In the genomic region with DNA sequence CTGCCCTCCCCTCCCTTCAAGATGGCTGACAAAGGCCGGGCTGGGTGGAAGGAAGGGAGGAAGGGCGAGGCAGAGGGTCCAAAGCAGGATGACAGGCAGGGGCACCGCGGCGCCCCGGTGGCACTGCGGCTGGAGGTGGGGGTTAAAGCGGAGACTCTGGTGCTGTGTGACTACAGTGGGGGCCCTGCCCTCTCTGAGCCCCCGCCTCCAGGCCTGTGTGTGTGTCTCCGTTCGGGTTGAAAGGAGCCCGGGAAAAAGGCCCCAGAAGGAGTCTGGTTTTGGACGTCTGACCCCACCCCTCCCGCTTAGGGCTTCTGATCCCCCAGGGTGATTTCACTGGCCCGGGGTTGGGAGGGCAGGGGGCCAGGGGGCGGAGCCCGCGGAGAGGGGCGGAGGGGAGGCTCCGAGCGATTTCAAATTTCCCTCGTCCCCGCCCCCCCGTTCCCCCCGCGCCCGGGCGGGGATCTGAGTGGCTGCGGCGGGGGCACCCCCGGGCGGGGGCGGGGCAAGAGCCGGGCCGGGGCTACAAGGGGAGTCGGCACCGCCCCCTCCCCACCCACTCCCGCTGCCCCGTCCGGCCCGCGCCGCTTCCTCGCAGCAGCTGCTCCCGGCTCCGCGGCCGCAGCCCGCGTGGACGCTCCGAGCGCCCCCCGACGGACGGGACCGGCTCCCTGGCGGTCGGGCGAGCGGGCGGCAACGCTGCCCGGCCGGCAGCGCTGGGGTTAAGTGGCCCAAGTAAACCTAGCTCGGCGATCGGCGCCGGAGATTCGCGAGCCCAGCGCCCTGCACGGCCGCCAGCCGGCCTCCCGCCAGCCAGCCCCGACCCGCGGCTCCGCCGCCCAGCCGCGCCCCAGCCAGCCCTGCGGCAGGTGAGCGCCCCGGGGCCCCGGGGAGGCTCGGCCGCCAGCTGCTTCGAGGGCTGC, we compare ENCODE assay signal across 1 cellular context.
TF ChIP-seq lines count a peak whose summit lies in the region.

A gene (plus strand): TSS at position 555 of the 923 bp plus-strand sequence. CDS start 17,939 bp downstream, outside the sequence.

TF ChIP-seq in GM12878, 131 proteins besides CTCF, POLR2A, EP300 and RAD21 (continued from another document and continues in another):
- TF ChIP-seq, protein P1, sequence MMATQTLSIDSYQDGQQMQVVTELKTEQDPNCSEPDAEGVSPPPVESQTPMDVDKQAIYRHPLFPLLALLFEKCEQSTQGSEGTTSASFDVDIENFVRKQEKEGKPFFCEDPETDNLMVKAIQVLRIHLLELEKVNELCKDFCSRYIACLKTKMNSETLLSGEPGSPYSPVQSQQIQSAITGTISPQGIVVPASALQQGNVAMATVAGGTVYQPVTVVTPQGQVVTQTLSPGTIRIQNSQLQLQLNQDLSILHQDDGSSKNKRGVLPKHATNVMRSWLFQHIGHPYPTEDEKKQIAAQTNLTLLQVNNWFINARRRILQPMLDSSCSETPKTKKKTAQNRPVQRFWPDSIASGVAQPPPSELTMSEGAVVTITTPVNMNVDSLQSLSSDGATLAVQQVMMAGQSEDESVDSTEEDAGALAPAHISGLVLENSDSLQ (IDR thresholded peaks at IDR 0.05): no peak
- TF ChIP-seq MTA2 (IDR thresholded peaks at IDR 0.05; ENCODE audit: low read depth) (no peak), ASH2L (IDR thresholded peaks at IDR 0.05; ENCODE audit: borderline replicate concordance, low read depth) (no peak), ATF7 (IDR thresholded peaks at IDR 0.05; ENCODE audit: low read depth) (no peak), NFIC (IDR thresholded peaks at IDR 0.05; ENCODE audit: low read depth, low read length) (no peak), CREB1 (IDR thresholded peaks at IDR 0.05; ENCODE audit: low read depth) (no peak), FOXM1 (IDR thresholded peaks at IDR 0.05; ENCODE audit: low read depth, low read length) (no peak), TAF1 (IDR thresholded peaks at IDR 0.05; ENCODE audit: borderline replicate concordance, low read depth, low read length) (no peak), POU2F2 (IDR thresholded peaks at IDR 0.05; ENCODE audit: borderline replicate concordance, low read depth, low read length) (no peak), ZNF622 (IDR thresholded peaks at IDR 0.05) (no peak), MEF2B (IDR thresholded peaks at IDR 0.05; ENCODE audit: partially characterized antibody, poor library complexity, severe bottlenecking) (no peak), ETV6 (conservative IDR thresholded peaks at IDR 0.05 in 1 of 2, IDR thresholded peaks at IDR 0.05 in 1 of 2; ENCODE audit: borderline replicate concordance in 1 of 2, low read depth in 1 of 2) (no peak), SMAD1 (IDR thresholded peaks at IDR 0.05; ENCODE audit: low read depth, partially characterized antibody) (no peak), BRCA1 (IDR thresholded peaks at IDR 0.05; ENCODE audit: low read depth, low read length) (no peak), BCL11A (IDR thresholded peaks at IDR 0.05; ENCODE audit: low read depth, low read length) (no peak), FOXK2 (IDR thresholded peaks at IDR 0.05) (no peak), ZNF384 (IDR thresholded peaks at IDR 0.05; ENCODE audit: borderline replicate concordance, low read depth, low read length) (no peak), NR2C1 (IDR thresholded peaks at IDR 0.05) (0 out of 2 replicates have a peak, but pooled peaks have one; percentile 34), STAT3 (IDR thresholded peaks at IDR 0.05; ENCODE audit: low read depth, low read length) (no peak), CHD2 (IDR thresholded peaks at IDR 0.05; ENCODE audit: borderline replicate concordance, low read depth, low read length) (no peak), NR2F1 (conservative IDR thresholded peaks at IDR 0.05) (peak; percentile 46), IKZF1 (conservative IDR thresholded peaks at IDR 0.05) (peak; percentile 87), TCF7 (IDR thresholded peaks at IDR 0.05; ENCODE audit: borderline replicate concordance) (no peak), SP1 (IDR thresholded peaks at IDR 0.05; ENCODE audit: low read depth, low read length) (no peak), TCF3 (IDR thresholded peaks at IDR 0.05; ENCODE audit: borderline replicate concordance, insufficient read depth, low read depth, low read length) (0 out of 2 replicates have a peak, but pooled peaks have one; percentile 18), PAX5 (IDR thresholded peaks at IDR 0.05; ENCODE audit: borderline replicate concordance, low read depth, low read length) (no peak), MXI1 (IDR thresholded peaks at IDR 0.05; ENCODE audit: low read depth, low read length) (no peak), RB1 (IDR thresholded peaks at IDR 0.05; ENCODE audit: borderline replicate concordance) (peak; percentile 40; the same call in 1 of the 2 replicates), RBBP5 (conservative IDR thresholded peaks at IDR 0.05) (no peak), EED (IDR thresholded peaks at IDR 0.05; ENCODE audit: low read depth) (no peak), LARP7 (IDR thresholded peaks at IDR 0.05) (peak; percentile 72; the same call in 1 of the 2 replicates), SMC3 (IDR thresholded peaks at IDR 0.05; ENCODE audit: borderline replicate concordance, low read length) (no peak), NR2C2 (IDR thresholded peaks at IDR 0.05; ENCODE audit: borderline replicate concordance, control insufficient read depth, insufficient read length, low read depth) (no peak), HDGF (IDR thresholded peaks at IDR 0.05) (no peak), SUZ12 (IDR thresholded peaks at IDR 0.05; ENCODE audit: unreplicated experiment) (no peak), POLR2AphosphoS2 (IDR thresholded peaks at IDR 0.05; ENCODE audit: low read depth, low read length) (no peak), MEF2A (IDR thresholded peaks at IDR 0.05; ENCODE audit: insufficient read depth, low read depth, low read length) (no peak), PAX8 (IDR thresholded peaks at IDR 0.05) (no peak), ZBED1 (IDR thresholded peaks at IDR 0.05; ENCODE audit: borderline replicate concordance) (no peak), YY1 (IDR thresholded peaks at IDR 0.05; ENCODE audit: low read depth, low read length) (peak; percentile 60; the same call in 1 of the 2 replicates), KLF5 (IDR thresholded peaks at IDR 0.05; ENCODE audit: partially characterized antibody) (no peak), YBX1 (IDR thresholded peaks at IDR 0.05) (no peak), IRF4 (IDR thresholded peaks at IDR 0.05; ENCODE audit: low read depth, low read length) (no peak), SMARCA5 (IDR thresholded peaks at IDR 0.05) (peak; percentile 37)
- TF ChIP-seq, protein P2, sequence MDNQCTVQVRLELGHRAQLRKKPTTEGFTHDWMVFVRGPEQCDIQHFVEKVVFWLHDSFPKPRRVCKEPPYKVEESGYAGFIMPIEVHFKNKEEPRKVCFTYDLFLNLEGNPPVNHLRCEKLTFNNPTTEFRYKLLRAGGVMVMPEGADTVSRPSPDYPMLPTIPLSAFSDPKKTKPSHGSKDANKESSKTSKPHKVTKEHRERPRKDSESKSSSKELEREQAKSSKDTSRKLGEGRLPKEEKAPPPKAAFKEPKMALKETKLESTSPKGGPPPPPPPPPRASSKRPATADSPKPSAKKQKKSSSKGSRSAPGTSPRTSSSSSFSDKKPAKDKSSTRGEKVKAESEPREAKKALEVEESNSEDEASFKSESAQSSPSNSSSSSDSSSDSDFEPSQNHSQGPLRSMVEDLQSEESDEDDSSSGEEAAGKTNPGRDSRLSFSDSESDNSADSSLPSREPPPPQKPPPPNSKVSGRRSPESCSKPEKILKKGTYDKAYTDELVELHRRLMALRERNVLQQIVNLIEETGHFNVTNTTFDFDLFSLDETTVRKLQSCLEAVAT (IDR thresholded peaks at IDR 0.05): no peak
- TF ChIP-seq, protein P3, sequence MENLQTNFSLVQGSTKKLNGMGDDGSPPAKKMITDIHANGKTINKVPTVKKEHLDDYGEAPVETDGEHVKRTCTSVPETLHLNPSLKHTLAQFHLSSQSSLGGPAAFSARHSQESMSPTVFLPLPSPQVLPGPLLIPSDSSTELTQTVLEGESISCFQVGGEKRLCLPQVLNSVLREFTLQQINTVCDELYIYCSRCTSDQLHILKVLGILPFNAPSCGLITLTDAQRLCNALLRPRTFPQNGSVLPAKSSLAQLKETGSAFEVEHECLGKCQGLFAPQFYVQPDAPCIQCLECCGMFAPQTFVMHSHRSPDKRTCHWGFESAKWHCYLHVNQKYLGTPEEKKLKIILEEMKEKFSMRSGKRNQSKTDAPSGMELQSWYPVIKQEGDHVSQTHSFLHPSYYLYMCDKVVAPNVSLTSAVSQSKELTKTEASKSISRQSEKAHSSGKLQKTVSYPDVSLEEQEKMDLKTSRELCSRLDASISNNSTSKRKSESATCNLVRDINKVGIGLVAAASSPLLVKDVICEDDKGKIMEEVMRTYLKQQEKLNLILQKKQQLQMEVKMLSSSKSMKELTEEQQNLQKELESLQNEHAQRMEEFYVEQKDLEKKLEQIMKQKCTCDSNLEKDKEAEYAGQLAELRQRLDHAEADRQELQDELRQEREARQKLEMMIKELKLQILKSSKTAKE (IDR thresholded peaks at IDR 0.05; ENCODE audit: low read depth, poor library complexity, severe bottlenecking): no peak
- TF ChIP-seq, protein P4, sequence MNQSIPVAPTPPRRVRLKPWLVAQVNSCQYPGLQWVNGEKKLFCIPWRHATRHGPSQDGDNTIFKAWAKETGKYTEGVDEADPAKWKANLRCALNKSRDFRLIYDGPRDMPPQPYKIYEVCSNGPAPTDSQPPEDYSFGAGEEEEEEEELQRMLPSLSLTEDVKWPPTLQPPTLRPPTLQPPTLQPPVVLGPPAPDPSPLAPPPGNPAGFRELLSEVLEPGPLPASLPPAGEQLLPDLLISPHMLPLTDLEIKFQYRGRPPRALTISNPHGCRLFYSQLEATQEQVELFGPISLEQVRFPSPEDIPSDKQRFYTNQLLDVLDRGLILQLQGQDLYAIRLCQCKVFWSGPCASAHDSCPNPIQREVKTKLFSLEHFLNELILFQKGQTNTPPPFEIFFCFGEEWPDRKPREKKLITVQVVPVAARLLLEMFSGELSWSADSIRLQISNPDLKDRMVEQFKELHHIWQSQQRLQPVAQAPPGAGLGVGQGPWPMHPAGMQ (IDR thresholded peaks at IDR 0.05; ENCODE audit: borderline replicate concordance): no peak
- TF ChIP-seq, protein P5, sequence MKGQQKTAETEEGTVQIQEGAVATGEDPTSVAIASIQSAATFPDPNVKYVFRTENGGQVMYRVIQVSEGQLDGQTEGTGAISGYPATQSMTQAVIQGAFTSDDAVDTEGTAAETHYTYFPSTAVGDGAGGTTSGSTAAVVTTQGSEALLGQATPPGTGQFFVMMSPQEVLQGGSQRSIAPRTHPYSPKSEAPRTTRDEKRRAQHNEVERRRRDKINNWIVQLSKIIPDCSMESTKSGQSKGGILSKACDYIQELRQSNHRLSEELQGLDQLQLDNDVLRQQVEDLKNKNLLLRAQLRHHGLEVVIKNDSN (IDR thresholded peaks at IDR 0.05; ENCODE audit: borderline replicate concordance, extremely low read length, insufficient read depth, low read depth, low read length): no peak
- TF ChIP-seq, protein P6, sequence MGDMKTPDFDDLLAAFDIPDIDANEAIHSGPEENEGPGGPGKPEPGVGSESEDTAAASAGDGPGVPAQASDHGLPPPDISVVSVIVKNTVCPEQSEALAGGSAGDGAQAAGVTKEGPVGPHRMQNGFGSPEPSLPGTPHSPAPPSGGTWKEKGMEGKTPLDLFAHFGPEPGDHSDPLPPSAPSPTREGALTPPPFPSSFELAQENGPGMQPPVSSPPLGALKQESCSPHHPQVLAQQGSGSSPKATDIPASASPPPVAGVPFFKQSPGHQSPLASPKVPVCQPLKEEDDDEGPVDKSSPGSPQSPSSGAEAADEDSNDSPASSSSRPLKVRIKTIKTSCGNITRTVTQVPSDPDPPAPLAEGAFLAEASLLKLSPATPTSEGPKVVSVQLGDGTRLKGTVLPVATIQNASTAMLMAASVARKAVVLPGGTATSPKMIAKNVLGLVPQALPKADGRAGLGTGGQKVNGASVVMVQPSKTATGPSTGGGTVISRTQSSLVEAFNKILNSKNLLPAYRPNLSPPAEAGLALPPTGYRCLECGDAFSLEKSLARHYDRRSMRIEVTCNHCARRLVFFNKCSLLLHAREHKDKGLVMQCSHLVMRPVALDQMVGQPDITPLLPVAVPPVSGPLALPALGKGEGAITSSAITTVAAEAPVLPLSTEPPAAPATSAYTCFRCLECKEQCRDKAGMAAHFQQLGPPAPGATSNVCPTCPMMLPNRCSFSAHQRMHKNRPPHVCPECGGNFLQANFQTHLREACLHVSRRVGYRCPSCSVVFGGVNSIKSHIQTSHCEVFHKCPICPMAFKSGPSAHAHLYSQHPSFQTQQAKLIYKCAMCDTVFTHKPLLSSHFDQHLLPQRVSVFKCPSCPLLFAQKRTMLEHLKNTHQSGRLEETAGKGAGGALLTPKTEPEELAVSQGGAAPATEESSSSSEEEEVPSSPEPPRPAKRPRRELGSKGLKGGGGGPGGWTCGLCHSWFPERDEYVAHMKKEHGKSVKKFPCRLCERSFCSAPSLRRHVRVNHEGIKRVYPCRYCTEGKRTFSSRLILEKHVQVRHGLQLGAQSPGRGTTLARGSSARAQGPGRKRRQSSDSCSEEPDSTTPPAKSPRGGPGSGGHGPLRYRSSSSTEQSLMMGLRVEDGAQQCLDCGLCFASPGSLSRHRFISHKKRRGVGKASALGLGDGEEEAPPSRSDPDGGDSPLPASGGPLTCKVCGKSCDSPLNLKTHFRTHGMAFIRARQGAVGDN (IDR thresholded peaks at IDR 0.05): no peak
- TF ChIP-seq, protein P7, sequence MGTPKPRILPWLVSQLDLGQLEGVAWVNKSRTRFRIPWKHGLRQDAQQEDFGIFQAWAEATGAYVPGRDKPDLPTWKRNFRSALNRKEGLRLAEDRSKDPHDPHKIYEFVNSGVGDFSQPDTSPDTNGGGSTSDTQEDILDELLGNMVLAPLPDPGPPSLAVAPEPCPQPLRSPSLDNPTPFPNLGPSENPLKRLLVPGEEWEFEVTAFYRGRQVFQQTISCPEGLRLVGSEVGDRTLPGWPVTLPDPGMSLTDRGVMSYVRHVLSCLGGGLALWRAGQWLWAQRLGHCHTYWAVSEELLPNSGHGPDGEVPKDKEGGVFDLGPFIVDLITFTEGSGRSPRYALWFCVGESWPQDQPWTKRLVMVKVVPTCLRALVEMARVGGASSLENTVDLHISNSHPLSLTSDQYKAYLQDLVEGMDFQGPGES (IDR thresholded peaks at IDR 0.05): no peak
- TF ChIP-seq, protein P8, sequence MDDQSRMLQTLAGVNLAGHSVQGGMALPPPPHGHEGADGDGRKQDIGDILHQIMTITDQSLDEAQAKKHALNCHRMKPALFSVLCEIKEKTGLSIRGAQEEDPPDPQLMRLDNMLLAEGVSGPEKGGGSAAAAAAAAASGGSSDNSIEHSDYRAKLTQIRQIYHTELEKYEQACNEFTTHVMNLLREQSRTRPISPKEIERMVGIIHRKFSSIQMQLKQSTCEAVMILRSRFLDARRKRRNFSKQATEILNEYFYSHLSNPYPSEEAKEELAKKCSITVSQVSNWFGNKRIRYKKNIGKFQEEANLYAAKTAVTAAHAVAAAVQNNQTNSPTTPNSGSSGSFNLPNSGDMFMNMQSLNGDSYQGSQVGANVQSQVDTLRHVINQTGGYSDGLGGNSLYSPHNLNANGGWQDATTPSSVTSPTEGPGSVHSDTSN (IDR thresholded peaks at IDR 0.05; ENCODE audit: insufficient replicate concordance, low read depth, low read length): no peak
- TF ChIP-seq, protein P9, sequence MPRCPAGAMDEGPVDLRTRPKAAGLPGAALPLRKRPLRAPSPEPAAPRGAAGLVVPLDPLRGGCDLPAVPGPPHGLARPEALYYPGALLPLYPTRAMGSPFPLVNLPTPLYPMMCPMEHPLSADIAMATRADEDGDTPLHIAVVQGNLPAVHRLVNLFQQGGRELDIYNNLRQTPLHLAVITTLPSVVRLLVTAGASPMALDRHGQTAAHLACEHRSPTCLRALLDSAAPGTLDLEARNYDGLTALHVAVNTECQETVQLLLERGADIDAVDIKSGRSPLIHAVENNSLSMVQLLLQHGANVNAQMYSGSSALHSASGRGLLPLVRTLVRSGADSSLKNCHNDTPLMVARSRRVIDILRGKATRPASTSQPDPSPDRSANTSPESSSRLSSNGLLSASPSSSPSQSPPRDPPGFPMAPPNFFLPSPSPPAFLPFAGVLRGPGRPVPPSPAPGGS (IDR thresholded peaks at IDR 0.05; ENCODE audit: borderline replicate concordance, insufficient read depth, low read depth, low read length, poor library complexity, severe bottlenecking): no peak
